ENCODE assay signal across 21 cellular contexts in the genomic region with DNA sequence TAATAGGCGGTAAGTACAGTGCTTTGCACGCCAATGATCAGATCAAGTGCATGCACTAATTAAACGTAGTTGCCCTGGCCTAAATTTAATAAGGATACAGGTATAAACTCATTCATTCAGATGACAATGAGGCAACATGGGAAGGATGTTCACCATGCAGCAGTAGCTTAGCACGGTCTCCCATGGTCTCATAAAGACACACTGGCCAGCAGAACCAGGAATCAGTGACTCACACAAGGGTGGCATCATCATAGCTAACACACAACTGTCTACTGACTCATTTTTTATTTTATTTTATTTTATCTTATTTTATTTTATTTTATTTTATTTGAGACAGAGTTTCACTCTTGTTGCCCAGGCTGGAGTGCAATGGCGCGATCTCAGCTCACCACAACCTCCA. TPM values are rescaled to one million over a fixed set of nuclear protein-coding genes. Genes with fewer than 3 reads are reported as not detected.
A peak's percentile ranks its signal among the peaks of the same experiment; 100 is the strongest.
DNase-seq lines count a peak whose midpoint lies in the region; ATAC-seq and TF ChIP-seq lines count a peak whose summit lies in the region.
"Had no signal": no experiment of that assay in that cellular context is flagged by ENCODE, and none has a peak within 500 bp of the region (broad histone marks: within the 10 kb centered on the region; RNA-seq: fewer than 3 reads in every experiment).

No MANE protein-coding gene starts in this region.

- no peaks in the 10 kb centered on the region for H3K9me3 ChIP-seq in CD4-positive, alpha-beta memory T cell (ENCODE audit: control insufficient read depth in 1 of 2, low read length in 2 of 2)
- H3K9me3 ChIP-seq in IMR-90 (ENCODE audit: control insufficient read depth, insufficient read depth, low read length) (no peaks in the 10 kb centered on the region), mesenchymal stem cell (ENCODE audit: control insufficient read depth, low read length) (no peaks in the 10 kb centered on the region)
- H3K9me3 ChIP-seq: tibial artery had no signal

- peak overlapping the region in 4 of 7 donors; percentile 14 to 58 (median 31) for H3K27ac Mint-ChIP-seq in CD4-positive, alpha-beta memory T cell
- H3K27ac Mint-ChIP-seq: neural progenitor cell; progenitor cell of endocrine pancreas; stimulated activated naive CD8-positive, alpha-beta T cell treated with anti-CD3 and anti-CD28 coated beads, Interleukin-15, Interleukin-2, amounts not matched to agents 100 ng/mL and 50 ng/mL, for 24 hours had no signal

- H3K36me3 Mint-ChIP-seq in CD4-positive, alpha-beta memory T cell: peaks cover 38 to 44% of the 10 kb centered on the region in 2 donors
- H3K36me3 Mint-ChIP-seq: neural progenitor cell had no signal

- H3K23ac ChIP-seq in IMR-90 (ENCODE audit: low read depth, low read length) (no peak overlapping the region), mesenchymal stem cell (ENCODE audit: low read length in 2 of 2) (no peak overlapping the region)

- no peak overlapping the region for H2AK9ac ChIP-seq in IMR-90 (replicated peaks; ENCODE audit: low read depth, low read length, poor library complexity)

- H3K79me1 ChIP-seq in IMR-90 (ENCODE audit: low read depth in 1 of 2, low read length in 2 of 2) (peaks cover 0 to 7% of the 10 kb centered on the region in 2 experiments; a peak in 1 of 4 replicates), mesenchymal stem cell (replicated peaks; ENCODE audit: low read length, poor library complexity, severe bottlenecking) (peaks cover 2% of the 10 kb centered on the region)

- no peak overlapping the region for H3K4me3 Mint-ChIP-seq in CD4-positive, alpha-beta memory T cell
- H3K4me3 Mint-ChIP-seq: central memory CD8-positive, alpha-beta T cell; neural progenitor cell; stimulated activated naive CD8-positive, alpha-beta T cell treated with anti-CD3 and anti-CD28 coated beads, Interleukin-15, Interleukin-2, amounts not matched to agents 100 ng/mL and 50 ng/mL, for 24 hours had no signal

- H4K8ac ChIP-seq in IMR-90 (ENCODE audit: low read depth in 2 of 2, low read length in 2 of 2) (0 out of 4 replicates have a peak overlapping the region, but pooled peaks of 1 of the 2 experiments have one; percentile 11), mesenchymal stem cell (ENCODE audit: low read length) (peak overlapping the region; percentile 37)

- peak overlapping the region; percentile 63; the same call in 1 of the 2 replicates for H2AK5ac ChIP-seq in IMR-90 (ENCODE audit: low read depth, low read length)
- H2AK5ac ChIP-seq in mesenchymal stem cell (ENCODE audit: low read length, severe bottlenecking): no peak overlapping the region

- CTCF ChIA-PET in CD4-positive, alpha-beta memory T cell (lab: Charles Lee; ENCODE audit: partially characterized antibody): no interaction called here
- CTCF ChIA-PET in IMR-90 (lab: Yijun Ruan, JAX): no interaction called here

- TF ChIP-seq CTCF in IMR-90 (conservative IDR thresholded peaks at IDR 0.05; ENCODE audit: low read depth, low read length): no peak

- no peak for TF ChIP-seq RAD21 in IMR-90 (IDR thresholded peaks at IDR 0.05; ENCODE audit: low read length)

- H2BK120ac ChIP-seq in IMR-90 (ENCODE audit: low read depth, low read length) (no peak overlapping the region), mesenchymal stem cell (ENCODE audit: low read depth, low read length) (no peak overlapping the region)

- H2AFZ ChIP-seq in IMR-90 (replicated peaks; ENCODE audit: low read length, poor library complexity) (no peak overlapping the region), mesenchymal stem cell (ENCODE audit: low read depth, low read length) (no peak overlapping the region)
- H2AFZ ChIP-seq: neural progenitor cell had no signal

- peak overlapping the region; percentile 27; the same call in 1 of the 2 replicates for H4K91ac ChIP-seq in IMR-90 (ENCODE audit: insufficient read depth, low read depth, low read length)
- H4K91ac ChIP-seq in mesenchymal stem cell (ENCODE audit: low read length): no peak overlapping the region

- in situ Hi-C loops in IMR-90 (cut with MboI; ENCODE audit: low sequenced_read_pairs): no loop called here

- dilution Hi-C loops in IMR-90 (cut with HindIII; ENCODE audit: low sequenced_read_pairs, unreplicated experiment): no loop called here

- 0 out of 2 replicates have a peak, but pooled peaks have one; percentile 40 for ATAC-seq in IMR-90 (ENCODE audit: low read depth)
- ATAC-seq in GM19467 (IDR thresholded peaks at IDR 0.05; ENCODE audit: unreplicated experiment): no peak

- peaks cover 13% of the 10 kb centered on the region; the same call in 1 of the 2 replicates for H3K9me1 ChIP-seq in IMR-90 (ENCODE audit: insufficient read depth, low read length)

- POLR2A ChIA-PET in CD4-positive, alpha-beta memory T cell (lab: Charles Lee; ENCODE audit: partially characterized antibody): no interaction called here
- POLR2A ChIA-PET in IMR-90 (lab: Charles Lee; ENCODE audit: unreplicated experiment): no interaction called here

- TF ChIP-seq POLR2A in IMR-90 (IDR thresholded peaks at IDR 0.05; ENCODE audit: low read depth, low read length): no peak

- no TSS peak for BruUV-seq in IMR-90 (replicated peaks; lab: Mats Ljungman, UMichigan)

- no peak for DNase-seq in CD4-positive, alpha-beta memory T cell
- DNase-seq in IMR-90 (peak; percentile 65), amniotic epithelial cell (ENCODE audit: low read depth) (peak; percentile 42), mesenchymal stem cell (no peak), DMS79 (lab: John Stamatoyannopoulos, UW) (no peak), NCI-H524 (lab: John Stamatoyannopoulos, UW) (no peak)
- no peak for DNase-seq in stimulated activated naive CD4-positive, alpha-beta T cell (lab: John Stamatoyannopoulos, UW)
- DNase-seq: activated CD4-positive, alpha-beta T cell treated with anti-CD3 and anti-CD28 coated beads, Interleukin-2, amount 50 U/mL, for 1 hour; activated CD8-positive, alpha-beta memory T cell treated with anti-CD3 and anti-CD28 coated beads, Interleukin-2, amount 50 U/mL, for 4 hours; AML-193; amygdala; NCI-H1436; NCI-H526 treated with DMSO at 0.1 percent for 48 hours; Right ventricle myocardium superior; stimulated activated CD4-positive, alpha-beta T cell treated with anti-CD3 and anti-CD28 coated beads, Interleukin-2, amount 100 ng/mL, for 24 hours; tibial artery had no signal

- no peak overlapping the region for H3K4me3 ChIP-seq in CD4-positive, alpha-beta memory T cell (ENCODE audit: low read length in 2 of 2)
- no peak overlapping the region for H3K4me3 ChIP-seq in IMR-90 (ENCODE audit: insufficient read depth, low read depth, low read length)
- no peak overlapping the region for H3K4me3 ChIP-seq in mesenchymal stem cell (ENCODE audit: insufficient read depth in 1 of 2, low read depth in 1 of 2, low read length in 2 of 2)
- H3K4me3 ChIP-seq: neural progenitor cell, tibial artery had no signal

- peaks cover 4% of the 10 kb centered on the region for H3K36me3 ChIP-seq in CD4-positive, alpha-beta memory T cell (ENCODE audit: insufficient read depth, low read length)
- H3K36me3 ChIP-seq in IMR-90 (ENCODE audit: control insufficient read depth, insufficient read depth, low read length) (no peaks in the 10 kb centered on the region), mesenchymal stem cell (ENCODE audit: control insufficient read depth in 1 of 2, insufficient read depth in 2 of 2, low read depth in 1 of 2, low read length in 2 of 2) (no peaks in the 10 kb centered on the region)
- H3K36me3 ChIP-seq: neural progenitor cell, tibial artery had no signal

- H3K18ac ChIP-seq in IMR-90 (ENCODE audit: low read depth, low read length): peak overlapping the region; percentile 4; the same call in 1 of the 2 replicates
- H3K18ac ChIP-seq in mesenchymal stem cell (ENCODE audit: low read depth in 1 of 2, low read length in 2 of 2): peak overlapping the region in 1 of 2 experiments; percentile 12

- H3K9ac ChIP-seq in IMR-90 (ENCODE audit: low read depth, low read length) (no peak overlapping the region), mesenchymal stem cell (ENCODE audit: low read length) (no peak overlapping the region)
- H3K9ac ChIP-seq: neural progenitor cell had no signal

- H3K4me2 ChIP-seq in IMR-90 (ENCODE audit: low read depth, low read length) (no peak overlapping the region), mesenchymal stem cell (ENCODE audit: low read length, poor library complexity, severe bottlenecking) (no peak overlapping the region)
- H3K4me2 ChIP-seq: neural progenitor cell had no signal

- intact Hi-C loops in CD4-positive, alpha-beta memory T cell (cut with micrococcal nuclease): loop anchor here (5.0 kb wide), 1 partner anchor 43 kb away; a partner anchor contains a TSS
- intact Hi-C loops in IMR-90 (cut with micrococcal nuclease): no loop called here

- H3K56ac ChIP-seq in IMR-90 (ENCODE audit: extremely low read depth, insufficient read depth, low read length): no peak overlapping the region

- no peaks in the 10 kb centered on the region for H4K20me1 ChIP-seq in IMR-90 (ENCODE audit: insufficient read depth, low read length)

- peaks cover 33% of the 10 kb centered on the region for H3K4me1 ChIP-seq in CD4-positive, alpha-beta memory T cell (ENCODE audit: insufficient read depth, low read length)
- H3K4me1 ChIP-seq in IMR-90 (ENCODE audit: control insufficient read depth, insufficient read depth, low read length): peaks cover 14% of the 10 kb centered on the region
- H3K4me1 ChIP-seq in mesenchymal stem cell (ENCODE audit: control insufficient read depth, insufficient read depth, low read depth, low read length): no peaks in the 10 kb centered on the region
- H3K4me1 ChIP-seq: tibial artery had no signal

- no peak overlapping the region; the same call in 1 of the 2 replicates for H2BK20ac ChIP-seq in IMR-90 (ENCODE audit: low read depth, low read length)

- H2BK15ac ChIP-seq in IMR-90 (ENCODE audit: low read depth, low read length): peak overlapping the region; percentile 50; the same call in 1 of the 3 replicates
- H2BK15ac ChIP-seq in mesenchymal stem cell (ENCODE audit: low read depth, poor library complexity, severe bottlenecking): no peak overlapping the region

- 83% methylated on average over 1 of the region's 6 CpGs; no CpG with 5 or more reads in 1 of the 2 experiments for WGBS in IMR-90 (ENCODE audit: extremely low coverage in 2 of 2, insufficient read length in 1 of 2), 2 experiments
- 99% methylated on average over 4 of the region's 6 CpGs for WGBS in mesenchymal stem cell

- H3K27me3 ChIP-seq in CD4-positive, alpha-beta memory T cell (ENCODE audit: insufficient read depth, low read length): no peaks in the 10 kb centered on the region
- H3K27me3 ChIP-seq in IMR-90 (ENCODE audit: control insufficient read depth, insufficient read depth, low read length) (no peaks in the 10 kb centered on the region), mesenchymal stem cell (ENCODE audit: control insufficient read depth in 1 of 2, insufficient read depth in 1 of 2, low read length in 2 of 2) (no peaks in the 10 kb centered on the region)
- H3K27me3 ChIP-seq: neural progenitor cell, tibial artery had no signal

- H3K4me1 Mint-ChIP-seq in CD4-positive, alpha-beta memory T cell: peaks cover 31 to 33% (median 32%) of the 10 kb centered on the region in 4 donors

- H3K14ac ChIP-seq in IMR-90 (replicated peaks; ENCODE audit: low read depth, low read length): no peak overlapping the region
- no peak overlapping the region for H3K14ac ChIP-seq in mesenchymal stem cell (ENCODE audit: low read length in 2 of 2)

- H3K27ac ChIP-seq in CD4-positive, alpha-beta memory T cell (ENCODE audit: low read depth, low read length): no peak overlapping the region
- H3K27ac ChIP-seq in IMR-90 (ENCODE audit: insufficient read depth, low read length) (no peak overlapping the region), mesenchymal stem cell (ENCODE audit: low read length, poor library complexity, severe bottlenecking) (no peak overlapping the region)
- H3K27ac ChIP-seq: neural progenitor cell, tibial artery had no signal

- H4K5ac ChIP-seq in IMR-90 (ENCODE audit: low read depth, low read length): no peak overlapping the region

- H3K27me3 Mint-ChIP-seq in CD4-positive, alpha-beta memory T cell: no peaks in the 10 kb centered on the region
- H3K27me3 Mint-ChIP-seq: central memory CD8-positive, alpha-beta T cell; progenitor cell of endocrine pancreas; stimulated activated naive CD8-positive, alpha-beta T cell treated with anti-CD3 and anti-CD28 coated beads, Interleukin-15, Interleukin-2, amounts not matched to agents 100 ng/mL and 50 ng/mL, for 24 hours had no signal

- 0 out of 2 replicates have a peak overlapping the region, but pooled peaks have one; percentile 36 for H3K4ac ChIP-seq in IMR-90 (ENCODE audit: low read depth, low read length)
- H3K4ac ChIP-seq in mesenchymal stem cell (ENCODE audit: low read depth in 1 of 2, low read length in 2 of 2): no peak overlapping the region

- H2BK5ac ChIP-seq in IMR-90 (ENCODE audit: low read depth, low read length, poor library complexity, severe bottlenecking): no peak overlapping the region
- no peak overlapping the region for H2BK5ac ChIP-seq in mesenchymal stem cell (ENCODE audit: low read depth, low read length, poor library complexity, severe bottlenecking)

- H3K9me3 Mint-ChIP-seq in CD4-positive, alpha-beta memory T cell: no peaks in the 10 kb centered on the region
- H3K9me3 Mint-ChIP-seq: central memory CD8-positive, alpha-beta T cell; neural progenitor cell; stimulated activated naive CD8-positive, alpha-beta T cell treated with anti-CD3 and anti-CD28 coated beads, Interleukin-15, Interleukin-2, amounts not matched to agents 100 ng/mL and 50 ng/mL, for 24 hours had no signal

- peak overlapping the region in 1 of 2 experiments; percentile 31 for H2BK12ac ChIP-seq in mesenchymal stem cell (ENCODE audit: low read length in 2 of 2)

RNA-seq across cellular contexts. Expression of a gene that starts 42.7 kb away (rescaled TPM):
- total RNA-seq in CD4-positive, alpha-beta memory T cell: 10 to 100 TPM; 16.8 to 19.3 TPM
- 10 to 100 TPM; 46.2 to 53.1 TPM for polyA plus RNA-seq in CD4-positive, alpha-beta memory T cell
- 0.54 and 0.83 TPM in 2 replicates for total RNA-seq in IMR-90 (2012; rRNA removed)
- polyA plus RNA-seq in IMR-90 (2012; rRNA removed): 0.53 and 0.82 TPM in 2 replicates
- 0.07 and 0.15 TPM in 2 replicates for polyA plus RNA-seq in IMR-90 (2012; cell fraction: cytosol; rRNA removed)
- 0.03 and 0.30 TPM in 2 replicates for polyA plus RNA-seq in IMR-90 (2012; cell fraction: nucleus; rRNA removed; ENCODE audit: low replicate concordance)
- 7.1 TPM for polyA plus RNA-seq in mesenchymal stem cell (2013, experiment 1 of 2)
- polyA plus RNA-seq in mesenchymal stem cell (2013, experiment 2 of 2): 7.5 TPM
- total RNA-seq: progenitor cell of endocrine pancreas, Right ventricle myocardium superior had no signal

Comparison
In these comparisons a context has a peak if more than half of its experiments do, and no peak if none do; other contexts are left out.
1. DNase-seq: peak in IMR-90 (single experiment) and amniotic epithelial cell (single experiment); none in CD4-positive, alpha-beta memory T cell (0 of 5), mesenchymal stem cell (single experiment), DMS79 (single experiment), stimulated activated naive CD4-positive, alpha-beta T cell (0 of 6) and NCI-H524 (0 of 2).